13 cellular contexts compared by ENCODE assay signal in genomic region chr16:88805340-88805715, GRCh38. TPM values are rescaled to one million over a fixed set of nuclear protein-coding genes. Genes with fewer than 3 reads are reported as not detected.
A peak's percentile ranks its signal among the peaks of the same experiment; 100 is the strongest.
DNase-seq lines count a peak whose midpoint lies in the region; ATAC-seq, FAIRE-seq and TF ChIP-seq lines count a peak whose summit lies in the region.
"Had no signal": no experiment of that assay in that cellular context is flagged by ENCODE, and none has a peak within 500 bp of the region (broad histone marks: within the 10 kb centered on the region; RNA-seq: fewer than 3 reads in every experiment).

No MANE protein-coding gene starts in this region.

- CTCF ChIA-PET in PC-3 (lab: Charles Lee) = no interaction called here
- CTCF ChIA-PET in H1 (lab: Charles Lee; ENCODE audit: partially characterized antibody) = interaction anchor here (0.9 to 2.3 kb wide), 4 partner anchors 10 to 68 kb away, joined by 3 to 8 read pairs (median 6); no protein-coding TSS in a partner anchor
- CTCF ChIA-PET in T-cell (lab: Charles Lee) = no interaction called here

- 94% methylated on average over 19 of the region's 22 CpGs; no CpG with 5 or more reads in 1 of the 2 experiments for WGBS in H1 (ENCODE audit: extremely low coverage in 1 of 2, insufficient coverage in 1 of 2, insufficient read length in 1 of 2, insufficient replicate concordance in 2 of 2, low coverage in 1 of 2, low lambda C conversion rate in 2 of 2, missing lambda C conversion rate in 1 of 2), 2 experiments

- H4K20me1 ChIP-seq in PC-3 (ENCODE audit: low read length) = peaks cover 8% of the 10 kb centered on the region; the same call in 1 of the 2 replicates
- H4K20me1 ChIP-seq in H1 (replicated peaks in 1 of 2; ENCODE audit: control insufficient read depth in 1 of 2, insufficient read depth in 2 of 2, low read length in 2 of 2) = peaks cover 30 to 44% of the 10 kb centered on the region in 2 experiments

- H3K36me3 ChIP-seq in PC-3 (ENCODE audit: low read depth, low read length) (peaks cover 12% of the 10 kb centered on the region; the same call in 1 of the 2 replicates), H1 (ENCODE audit: control insufficient read depth in 2 of 4, insufficient read depth in 4 of 4, low read length in 3 of 4) (peaks cover 36 to 59% (median 47%) of the 10 kb centered on the region in 4 experiments)

- no peak overlapping the region for H3K14ac ChIP-seq in H1 (ENCODE audit: insufficient read length)

- no peaks in the 10 kb centered on the region for H3K36me3 Mint-ChIP-seq in natural killer cell treated with Interleukin-12 subunit alpha and Interleukin-12 subunit beta and Interleukin-15 and Interleukin-18, amount 100 ng/mL, for 72 hours
- H3K36me3 Mint-ChIP-seq in natural killer cell (no peaks in the 10 kb centered on the region), type B pancreatic cell (no peaks in the 10 kb centered on the region), T-cell (no peaks in the 10 kb centered on the region)

- no peaks in the 10 kb centered on the region for H3K9me3 Mint-ChIP-seq in natural killer cell treated with Interleukin-12 subunit alpha and Interleukin-12 subunit beta and Interleukin-15 and Interleukin-18, amount 100 ng/mL, for 72 hours
- H3K9me3 Mint-ChIP-seq in natural killer cell (no peaks in the 10 kb centered on the region), type B pancreatic cell (no peaks in the 10 kb centered on the region), T-cell (no peaks in the 10 kb centered on the region)

- TF ChIP-seq CTCF in natural killer cell (IDR thresholded peaks at IDR 0.05) (no peak), PC-3 (conservative IDR thresholded peaks at IDR 0.05; ENCODE audit: low read depth, low read length) (no peak), H1 (IDR thresholded peaks at IDR 0.05; ENCODE audit: control extremely low read depth in 1 of 3, insufficient read depth in 1 of 3, low read depth in 1 of 3, low read length in 3 of 3) (no peak), type B pancreatic cell (conservative IDR thresholded peaks at IDR 0.05) (no peak), foreskin fibroblast (IDR thresholded peaks at IDR 0.05; ENCODE audit: low read depth, low read length) (no peak)

- no peak overlapping the region for H2BK20ac ChIP-seq in H1 (ENCODE audit: low read length)

- H4K91ac ChIP-seq in H1 (replicated peaks; ENCODE audit: insufficient read length, low read length) = no peak overlapping the region

- H2BK12ac ChIP-seq in H1 (ENCODE audit: low read depth, low read length) = no peak overlapping the region

- ATAC-seq in natural killer cell treated with Interleukin-12 subunit alpha and Interleukin-12 subunit beta and Interleukin-15 and Interleukin-18, amount 100 ng/mL, for 72 hours = no peak
- ATAC-seq in natural killer cell = no peak
- ATAC-seq in PC-3 = no peak
- no peak for ATAC-seq in T-cell (replicated peaks in 1 of 4)

- H2BK120ac ChIP-seq in H1 (replicated peaks; ENCODE audit: low read depth, low read length) = no peak overlapping the region

- H3K9me2 ChIP-seq in PC-3 (replicated peaks; ENCODE audit: low read length) = no peaks in the 10 kb centered on the region

- H3K27me3 ChIP-seq in PC-3 (ENCODE audit: low read length) (no peaks in the 10 kb centered on the region), H1 (replicated peaks in 1 of 4; ENCODE audit: control insufficient read depth in 3 of 4, extremely low read depth in 1 of 4, insufficient read depth in 3 of 4, low read length in 3 of 4) (no peaks in the 10 kb centered on the region)

- H3K79me1 ChIP-seq in H1 (ENCODE audit: low read depth, low read length) = peaks cover 15% of the 10 kb centered on the region

- no peaks in the 10 kb centered on the region for H3K27me3 Mint-ChIP-seq in natural killer cell treated with Interleukin-12 subunit alpha and Interleukin-12 subunit beta and Interleukin-15 and Interleukin-18, amount 100 ng/mL, for 72 hours
- H3K27me3 Mint-ChIP-seq in natural killer cell (ENCODE audit: low read depth in 2 of 2) = no peaks in the 10 kb centered on the region
- H3K27me3 Mint-ChIP-seq in type B pancreatic cell = no peaks in the 10 kb centered on the region
- no peaks in the 10 kb centered on the region for H3K27me3 Mint-ChIP-seq in T-cell

- no peak overlapping the region for H3K23ac ChIP-seq in H1 (ENCODE audit: insufficient read length)

- no peaks in the 10 kb centered on the region for H3F3A ChIP-seq in PC-3 (ENCODE audit: low read length, unreplicated experiment)

- H3K23me2 ChIP-seq in H1 (ENCODE audit: low read depth, low read length) = peaks cover 7% of the 10 kb centered on the region; the same call in 1 of the 2 replicates

- BruUV-seq in PC-3 (replicated peaks; lab: Mats Ljungman, UMichigan) = no TSS peak

- H3K9ac ChIP-seq in PC-3 (ENCODE audit: low read length) (no peak overlapping the region), H1 (replicated peaks in 1 of 4; ENCODE audit: extremely low read depth in 1 of 4, low read depth in 3 of 4, low read length in 3 of 4) (no peak overlapping the region)
- H3K9ac ChIP-seq: parathyroid adenoma had no signal

- DNase-seq in natural killer cell treated with Interleukin-12 subunit alpha and Interleukin-12 subunit beta and Interleukin-15 and Interleukin-18, amount 100 ng/mL, for 72 hours (ENCODE audit: low spot score) = no peak
- no peak for DNase-seq in natural killer cell
- no peak for DNase-seq in PC-3
- DNase-seq in H1 (ENCODE audit: low read depth in 1 of 2, low spot score in 2 of 2) = no peak
- DNase-seq in type B pancreatic cell (ENCODE audit: extremely low spot score, unreplicated experiment) = no peak
- no peak for DNase-seq in T-cell
- no peak for DNase-seq in foreskin fibroblast
- DNase-seq in stimulated activated CD4-positive, alpha-beta T cell treated with anti-CD3 and anti-CD28 coated beads, Interleukin-4, amount 100 ng/mL, for 1 hour = no peak
- DNase-seq: activated naive CD4-positive, alpha-beta T cell; NCI-H1417 treated with DMSO at 0.1 percent for 48 hours; stimulated activated CD4-positive, alpha-beta T cell treated with anti-CD3 and anti-CD28 coated beads, Interleukin-4, amount 100 ng/mL, for 24 hours had no signal

- H3K27ac ChIP-seq in PC-3 (ENCODE audit: low read length) (no peak overlapping the region), H1 (ENCODE audit: low read depth, low read length) (no peak overlapping the region)
- H3K27ac ChIP-seq: parathyroid adenoma had no signal

- no peak overlapping the region for H4K5ac ChIP-seq in H1 (ENCODE audit: insufficient read length, low read depth, low read length)

- peaks cover 12% of the 10 kb centered on the region for H3K4me1 ChIP-seq in PC-3 (ENCODE audit: insufficient read depth, low read length)
- H3K4me1 ChIP-seq in H1 (replicated peaks in 1 of 4; ENCODE audit: control insufficient read depth in 3 of 4, insufficient read depth in 4 of 4, low read length in 3 of 4) = peaks cover 0 to 17% (median 12%) of the 10 kb centered on the region in 4 experiments; a peak in 5 of 7 replicates

- no peak; a peak in 2 of 3 replicates for TF ChIP-seq POLR2A in H1 (IDR thresholded peaks at IDR 0.05; ENCODE audit: control extremely low read depth in 1 of 2, low read depth in 2 of 2, low read length in 2 of 2)

- peak overlapping the region; percentile 60; the same call in 1 of the 2 replicates for H2BK5ac ChIP-seq in H1 (ENCODE audit: low read depth, low read length)

- H3K9me3 ChIP-seq in PC-3 (ENCODE audit: low read length) (no peaks in the 10 kb centered on the region), H1 (ENCODE audit: insufficient read depth in 2 of 2, low read depth in 1 of 2, low read length in 1 of 2) (no peaks in the 10 kb centered on the region)

- peaks cover 4 to 10% of the 10 kb centered on the region in 2 donors for H3K4me1 Mint-ChIP-seq in natural killer cell treated with Interleukin-12 subunit alpha and Interleukin-12 subunit beta and Interleukin-15 and Interleukin-18, amount 100 ng/mL, for 72 hours (ENCODE audit: low read depth in 2 of 2)
- H3K4me1 Mint-ChIP-seq in natural killer cell (peaks cover 0 to 11% of the 10 kb centered on the region in 2 donors), type B pancreatic cell (ENCODE audit: unreplicated experiment) (no peaks in the 10 kb centered on the region), T-cell (peaks cover 15 to 29% (median 22%) of the 10 kb centered on the region in 3 donors)

- peak overlapping the region; percentile 70 for H3K4me3 Mint-ChIP-seq in natural killer cell treated with Interleukin-12 subunit alpha and Interleukin-12 subunit beta and Interleukin-15 and Interleukin-18, amount 100 ng/mL, for 72 hours
- H3K4me3 Mint-ChIP-seq in natural killer cell (no peak overlapping the region), type B pancreatic cell (peak overlapping the region; percentile 25), T-cell (no peak overlapping the region)
- H3K4me3 Mint-ChIP-seq: CD14-positive monocyte had no signal

- H3K27ac Mint-ChIP-seq in natural killer cell treated with Interleukin-12 subunit alpha and Interleukin-12 subunit beta and Interleukin-15 and Interleukin-18, amount 100 ng/mL, for 72 hours = no peak overlapping the region
- H3K27ac Mint-ChIP-seq in natural killer cell = no peak overlapping the region
- H3K27ac Mint-ChIP-seq in type B pancreatic cell = no peak overlapping the region
- no peak overlapping the region for H3K27ac Mint-ChIP-seq in T-cell
- H3K27ac Mint-ChIP-seq: CD14-positive monocyte had no signal

- H3K56ac ChIP-seq in H1 (replicated peaks; ENCODE audit: insufficient read length, low read depth, low read length) = no peak overlapping the region

- intact Hi-C loops in natural killer cell (cut with micrococcal nuclease) = no loop called here
- intact Hi-C loops in PC-3 (cut with micrococcal nuclease) = no loop called here

- peak overlapping the region; percentile 63 for H4K8ac ChIP-seq in H1 (ENCODE audit: extremely low read depth, insufficient read depth, low read length)

- no peak overlapping the region for H3K4ac ChIP-seq in H1 (replicated peaks; ENCODE audit: insufficient read length, low read depth, low read length)

- H3K4me2 ChIP-seq in PC-3 (ENCODE audit: low read length) (peak overlapping the region; percentile 95), H1 (ENCODE audit: insufficient read depth in 1 of 2, low read depth in 2 of 2, low read length in 2 of 2) (peak overlapping the region; percentile 87 to 95; a peak in 3 of 4 replicates)

- H2AK5ac ChIP-seq in H1 (ENCODE audit: low read depth, low read length) = no peak overlapping the region

- POLR2A ChIA-PET in PC-3 (lab: Charles Lee; ENCODE audit: unreplicated experiment) (no interaction called here), H1 (lab: Charles Lee; ENCODE audit: partially characterized antibody) (interaction anchor here (1.1 to 2.9 kb wide), 11 partner anchors 14 to 114 kb away, joined by 3 to 14 read pairs (median 4); no protein-coding TSS in a partner anchor), T-cell (lab: Charles Lee) (no interaction called here)

- TF ChIP-seq RAD21 in H1 (IDR thresholded peaks at IDR 0.05 in 1 of 2, conservative IDR thresholded peaks at IDR 0.05 in 1 of 2; ENCODE audit: low read depth in 2 of 2, low read length in 2 of 2) = no peak

- H2BK15ac ChIP-seq in H1 (ENCODE audit: low read length) = no peak overlapping the region

- H3K18ac ChIP-seq in H1 (ENCODE audit: extremely low read depth, low read length) = no peak overlapping the region

- no peak for TF ChIP-seq EP300 in H1 (IDR thresholded peaks at IDR 0.05; ENCODE audit: borderline replicate concordance in 1 of 2, low read depth in 2 of 2, low read length in 2 of 2)

- no peak for FAIRE-seq in H1 (lab: Jason Lieb, UNC)

- H3K79me2 ChIP-seq in PC-3 (ENCODE audit: low read length) (peaks cover 37% of the 10 kb centered on the region), H1 (ENCODE audit: control insufficient read depth in 1 of 2, insufficient read depth in 2 of 2, low read length in 2 of 2) (peaks cover 0 to 22% of the 10 kb centered on the region in 2 experiments; a peak in 2 of 4 replicates)
- H3K79me2 ChIP-seq: parathyroid adenoma had no signal

- H3K4me3 ChIP-seq in PC-3 (ENCODE audit: low read length) (peak overlapping the region; percentile 82), H1 (ENCODE audit: extremely low read depth in 1 of 4, insufficient read depth in 2 of 4, low read depth in 3 of 4, low read length in 4 of 4) (peak overlapping the region in 2 of 4 experiments; percentile 59 to 84; a peak in 3 of 8 replicates), foreskin fibroblast (ENCODE audit: low read depth in 1 of 2, low read length in 2 of 2) (peak overlapping the region in 1 of 2 donors; percentile 50)

- no peak overlapping the region for H2AFZ ChIP-seq in PC-3 (ENCODE audit: low read length)
- H2AFZ ChIP-seq in H1 (ENCODE audit: low read length) = no peak overlapping the region

RNA-seq across cellular contexts. Expression of gene CDT1, which starts 1.7 kb away (rescaled TPM):
- total RNA-seq in natural killer cell treated with Interleukin-12 subunit alpha and Interleukin-12 subunit beta and Interleukin-15 and Interleukin-18, amount 100 ng/mL, for 72 hours = 100 to 1,000 TPM in 1 of 2 donors, 10 to 100 TPM in 1; 50.0 to 129 TPM
- total RNA-seq in natural killer cell (1 to 10 TPM; 2.2 to 3.8 (median 2.6) TPM), PC-3 (2014; rRNA removed) (43.0 and 76.6 TPM in 2 replicates), type B pancreatic cell (ENCODE audit: low replicate concordance) (17.7 and 36.8 TPM in 2 replicates), T-cell (1 to 10 TPM in 4 of 5 donors, under 1 TPM in 1; 0.93 to 3.7 (median 1.5) TPM)
- 95.4 and 96.5 TPM in 2 replicates for total RNA-seq in H1 (2021; fragmentation: NEBNext Ultra II Directional; extraction: Animal tissue kit (Norgen Biotek cat#: 25700))
- polyA plus RNA-seq in H1 (2011; rRNA removed) = 76.7 and 141 TPM in 2 replicates
- 58.9 TPM for polyA plus RNA-seq in H1 (2011; cell fraction: cytosol; rRNA removed)
- 87.0 TPM for polyA plus RNA-seq in H1 (2011; cell fraction: nucleus; rRNA removed)
- 38.0 to 88.5 TPM (median 80.4 TPM) in 4 replicates for polyA plus RNA-seq in H1 (2012, experiment 1 of 2)
- 81.9 TPM for polyA plus RNA-seq in H1 (2012, experiment 2 of 2)
- 43.2 TPM for polyA plus RNA-seq in H1 (2013, experiment 1 of 2)
- polyA plus RNA-seq in H1 (2013, experiment 2 of 2) = 40.8 TPM
- 33.2 and 36.2 TPM in 2 replicates for polyA minus RNA-seq in H1 (2011; rRNA and poly(A)+ RNA removed)
- 144 TPM for polyA minus RNA-seq in H1 (2011; cell fraction: cytosol; rRNA and poly(A)+ RNA removed)
- polyA minus RNA-seq in H1 (2011; cell fraction: nucleus; rRNA and poly(A)+ RNA removed) = 89.1 TPM

RNA-seq across cellular contexts. Expression of gene APRT, which starts 6.4 kb away (rescaled TPM):
- total RNA-seq in natural killer cell treated with Interleukin-12 subunit alpha and Interleukin-12 subunit beta and Interleukin-15 and Interleukin-18, amount 100 ng/mL, for 72 hours = 100 to 1,000 TPM; 142 to 192 TPM
- total RNA-seq in natural killer cell = 100 to 1,000 TPM; 118 to 123 (median 120) TPM
- 346 and 350 TPM in 2 replicates for total RNA-seq in PC-3 (2014; rRNA removed)
- 221 and 244 TPM in 2 replicates for total RNA-seq in H1 (2021; fragmentation: NEBNext Ultra II Directional; extraction: Animal tissue kit (Norgen Biotek cat#: 25700))
- polyA plus RNA-seq in H1 (2011; rRNA removed) = 267 and 272 TPM in 2 replicates
- 183 TPM for polyA plus RNA-seq in H1 (2011; cell fraction: cytosol; rRNA removed)
- polyA plus RNA-seq in H1 (2011; cell fraction: nucleus; rRNA removed) = 229 TPM
- 277 to 336 TPM (median 307 TPM) in 4 replicates for polyA plus RNA-seq in H1 (2012, experiment 1 of 2)
- polyA plus RNA-seq in H1 (2012, experiment 2 of 2) = 319 TPM
- polyA plus RNA-seq in H1 (2013, experiment 1 of 2) = 268 TPM
- polyA plus RNA-seq in H1 (2013, experiment 2 of 2) = 292 TPM
- 35.1 and 46.4 TPM in 2 replicates for polyA minus RNA-seq in H1 (2011; rRNA and poly(A)+ RNA removed)
- polyA minus RNA-seq in H1 (2011; cell fraction: cytosol; rRNA and poly(A)+ RNA removed) = 153 TPM
- 113 TPM for polyA minus RNA-seq in H1 (2011; cell fraction: nucleus; rRNA and poly(A)+ RNA removed)
- total RNA-seq in type B pancreatic cell (ENCODE audit: low replicate concordance) = 116 and 153 TPM in 2 replicates
- total RNA-seq in T-cell = 100 to 1,000 TPM; 166 to 245 (median 228) TPM

RNA-seq across cellular contexts. Expression of gene PIEZO1, which starts 20.3 kb away (rescaled TPM):
- total RNA-seq in natural killer cell treated with Interleukin-12 subunit alpha and Interleukin-12 subunit beta and Interleukin-15 and Interleukin-18, amount 100 ng/mL, for 72 hours = 100 to 1,000 TPM in 1 of 2 donors, 10 to 100 TPM in 1; 84.8 to 298 TPM
- 100 to 1,000 TPM; 172 to 197 (median 183) TPM for total RNA-seq in natural killer cell
- total RNA-seq in PC-3 (2014; rRNA removed) = 180 and 251 TPM in 2 replicates
- total RNA-seq in H1 (2021; fragmentation: NEBNext Ultra II Directional; extraction: Animal tissue kit (Norgen Biotek cat#: 25700)) = 63.6 and 67.5 TPM in 2 replicates
- 42.3 and 62.6 TPM in 2 replicates for polyA plus RNA-seq in H1 (2011; rRNA removed)
- polyA plus RNA-seq in H1 (2011; cell fraction: cytosol; rRNA removed) = 43.1 TPM
- polyA plus RNA-seq in H1 (2011; cell fraction: nucleus; rRNA removed) = 361 TPM
- 37.5 to 75.6 TPM (median 65.9 TPM) in 4 replicates for polyA plus RNA-seq in H1 (2012, experiment 1 of 2)
- polyA plus RNA-seq in H1 (2012, experiment 2 of 2) = 43.7 TPM
- 76.1 TPM for polyA plus RNA-seq in H1 (2013, experiment 1 of 2)
- 73.2 TPM for polyA plus RNA-seq in H1 (2013, experiment 2 of 2)
- polyA minus RNA-seq in H1 (2011; rRNA and poly(A)+ RNA removed) = 19.7 and 34.2 TPM in 2 replicates
- 33.0 TPM for polyA minus RNA-seq in H1 (2011; cell fraction: cytosol; rRNA and poly(A)+ RNA removed)
- 63.0 TPM for polyA minus RNA-seq in H1 (2011; cell fraction: nucleus; rRNA and poly(A)+ RNA removed)
- total RNA-seq in type B pancreatic cell (ENCODE audit: low replicate concordance) = 33.3 and 94.7 TPM in 2 replicates
- total RNA-seq in T-cell = 100 to 1,000 TPM; 139 to 274 (median 240) TPM

RNA-seq across cellular contexts. Expression of gene GALNS, which starts 51.4 kb away (rescaled TPM):
- 10 to 100 TPM; 27.3 to 46.3 TPM for total RNA-seq in natural killer cell treated with Interleukin-12 subunit alpha and Interleukin-12 subunit beta and Interleukin-15 and Interleukin-18, amount 100 ng/mL, for 72 hours
- total RNA-seq in natural killer cell = 10 to 100 TPM; 58.1 to 75.8 (median 65.7) TPM
- 18.3 and 25.5 TPM in 2 replicates for total RNA-seq in PC-3 (2014; rRNA removed)
- total RNA-seq in H1 (2021; fragmentation: NEBNext Ultra II Directional; extraction: Animal tissue kit (Norgen Biotek cat#: 25700)) = 17.8 and 22.4 TPM in 2 replicates
- 8.9 and 12.7 TPM in 2 replicates for polyA plus RNA-seq in H1 (2011; rRNA removed)
- 9.8 TPM for polyA plus RNA-seq in H1 (2011; cell fraction: cytosol; rRNA removed)
- 28.1 TPM for polyA plus RNA-seq in H1 (2011; cell fraction: nucleus; rRNA removed)
- polyA plus RNA-seq in H1 (2012, experiment 1 of 2) = 15.7 to 17.2 TPM (median 16.7 TPM) in 4 replicates
- polyA plus RNA-seq in H1 (2012, experiment 2 of 2) = 11.6 TPM
- polyA plus RNA-seq in H1 (2013, experiment 1 of 2) = 14.6 TPM
- polyA plus RNA-seq in H1 (2013, experiment 2 of 2) = 15.0 TPM
- 7.5 and 10.5 TPM in 2 replicates for polyA minus RNA-seq in H1 (2011; rRNA and poly(A)+ RNA removed)
- polyA minus RNA-seq in H1 (2011; cell fraction: cytosol; rRNA and poly(A)+ RNA removed) = 10.6 TPM
- polyA minus RNA-seq in H1 (2011; cell fraction: nucleus; rRNA and poly(A)+ RNA removed) = 22.3 TPM
- 30.2 and 32.5 TPM in 2 replicates for total RNA-seq in type B pancreatic cell (ENCODE audit: low replicate concordance)
- total RNA-seq in T-cell = 10 to 100 TPM; 47.6 to 68.4 (median 58.4) TPM

RNA-seq across cellular contexts. Expression of gene TRAPPC2L, which starts 51.6 kb away (rescaled TPM):
- total RNA-seq in natural killer cell treated with Interleukin-12 subunit alpha and Interleukin-12 subunit beta and Interleukin-15 and Interleukin-18, amount 100 ng/mL, for 72 hours = 10 to 100 TPM; 37.8 to 48.3 TPM
- 10 to 100 TPM; 31.9 to 39.0 (median 36.2) TPM for total RNA-seq in natural killer cell
- total RNA-seq in PC-3 (2014; rRNA removed) = 42.0 and 77.5 TPM in 2 replicates
- 94.0 and 98.7 TPM in 2 replicates for total RNA-seq in H1 (2021; fragmentation: NEBNext Ultra II Directional; extraction: Animal tissue kit (Norgen Biotek cat#: 25700))
- polyA plus RNA-seq in H1 (2011; rRNA removed) = 113 and 133 TPM in 2 replicates
- polyA plus RNA-seq in H1 (2011; cell fraction: cytosol; rRNA removed) = 98.2 TPM
- 131 TPM for polyA plus RNA-seq in H1 (2011; cell fraction: nucleus; rRNA removed)
- 129 to 276 TPM (median 222 TPM) in 4 replicates for polyA plus RNA-seq in H1 (2012, experiment 1 of 2)
- polyA plus RNA-seq in H1 (2012, experiment 2 of 2) = 213 TPM
- 84.6 TPM for polyA plus RNA-seq in H1 (2013, experiment 1 of 2)
- polyA plus RNA-seq in H1 (2013, experiment 2 of 2) = 84.6 TPM
- polyA minus RNA-seq in H1 (2011; rRNA and poly(A)+ RNA removed) = 61.8 and 63.2 TPM in 2 replicates
- 31.9 TPM for polyA minus RNA-seq in H1 (2011; cell fraction: cytosol; rRNA and poly(A)+ RNA removed)
- polyA minus RNA-seq in H1 (2011; cell fraction: nucleus; rRNA and poly(A)+ RNA removed) = 47.8 TPM
- total RNA-seq in type B pancreatic cell (ENCODE audit: low replicate concordance) = 80.4 and 91.4 TPM in 2 replicates
- total RNA-seq in T-cell = 10 to 100 TPM; 45.6 to 61.1 (median 57.5) TPM

Comparison
In these comparisons a context has a peak if more than half of its experiments do, and no peak if none do; other contexts are left out.
1. H3K4me3 Mint-ChIP-seq: peak in natural killer cell treated with Interleukin-12 subunit alpha and Interleukin-12 subunit beta and Interleukin-15 and Interleukin-18, amount 100 ng/mL, for 72 hours (single experiment) and type B pancreatic cell (single experiment); none in natural killer cell (single experiment) and T-cell (0 of 3).